25 cellular contexts compared by ENCODE assay signal in genomic region chr1:66288048-66288447, GRCh38.
DNase-seq lines count a peak whose midpoint lies in the region; ATAC-seq and TF ChIP-seq lines count a peak whose summit lies in the region.
"Had no signal": no experiment of that assay in that cellular context is flagged by ENCODE, and none has a peak within 500 bp of the region (broad histone marks: within the 10 kb centered on the region; RNA-seq: fewer than 3 reads in every experiment).

No MANE protein-coding gene starts in this region.

- H2AFZ ChIP-seq in PC-3 (ENCODE audit: low read length) = no peak overlapping the region
- H2AFZ ChIP-seq: GM23248 had no signal

- POLR2A ChIA-PET in PC-3 (lab: Charles Lee; ENCODE audit: unreplicated experiment) = no interaction called here

- peak overlapping the region; percentile 96 for H3K27ac ChIP-seq in PC-3 (ENCODE audit: low read length)
- H3K27ac ChIP-seq: GM23248, left lung, neutrophil, Peyer's patch, right lobe of liver, upper lobe of right lung, WERI-Rb-1 had no signal

- peaks cover 76% of the 10 kb centered on the region for H3K4me1 Mint-ChIP-seq in activated naive CD4-positive, alpha-beta T cell treated with anti-CD3 and anti-CD28 coated beads, Interleukin-2, amount 50 U/mL, for 24 hours
- peaks cover 76% of the 10 kb centered on the region for H3K4me1 Mint-ChIP-seq in activated naive CD8-positive, alpha-beta T cell treated with anti-CD3 and anti-CD28 coated beads, Interleukin-2, amount 50 U/mL, for 24 hours
- H3K4me1 Mint-ChIP-seq in stimulated activated effector memory CD8-positive, alpha-beta T cell treated with anti-CD3 and anti-CD28 coated beads, Interleukin-12 subunit alpha, Interleukin-12 subunit beta, amount 100 ng/mL, for 72 hours = peaks cover 62% of the 10 kb centered on the region
- H3K4me1 Mint-ChIP-seq: CD14-positive monocyte had no signal

- H3K9me3 Mint-ChIP-seq in activated naive CD4-positive, alpha-beta T cell treated with anti-CD3 and anti-CD28 coated beads, Interleukin-2, amount 50 U/mL, for 24 hours = no peaks in the 10 kb centered on the region
- no peaks in the 10 kb centered on the region for H3K9me3 Mint-ChIP-seq in activated naive CD8-positive, alpha-beta T cell treated with anti-CD3 and anti-CD28 coated beads, Interleukin-2, amount 50 U/mL, for 24 hours
- H3K9me3 Mint-ChIP-seq in stimulated activated effector memory CD8-positive, alpha-beta T cell treated with anti-CD3 and anti-CD28 coated beads, Interleukin-12 subunit alpha, Interleukin-12 subunit beta, amount 100 ng/mL, for 72 hours = no peaks in the 10 kb centered on the region

- H3K4me2 ChIP-seq in PC-3 (ENCODE audit: low read length) = no peak overlapping the region

- H3K9me3 ChIP-seq in PC-3 (ENCODE audit: low read length) = no peaks in the 10 kb centered on the region
- H3K9me3 ChIP-seq: left lung, neutrophil, Peyer's patch, right lobe of liver, upper lobe of right lung had no signal

- H3K36me3 ChIP-seq in PC-3 (ENCODE audit: low read depth, low read length) = no peaks in the 10 kb centered on the region
- H3K36me3 ChIP-seq: left lung, neutrophil, Peyer's patch, right lobe of liver, upper lobe of right lung, WERI-Rb-1 had no signal

- no peaks in the 10 kb centered on the region for H3K27me3 Mint-ChIP-seq in activated naive CD4-positive, alpha-beta T cell treated with anti-CD3 and anti-CD28 coated beads, Interleukin-2, amount 50 U/mL, for 24 hours
- H3K27me3 Mint-ChIP-seq in activated naive CD8-positive, alpha-beta T cell treated with anti-CD3 and anti-CD28 coated beads, Interleukin-2, amount 50 U/mL, for 24 hours = no peaks in the 10 kb centered on the region

- peaks cover 74% of the 10 kb centered on the region for H3K4me1 ChIP-seq in PC-3 (ENCODE audit: insufficient read depth, low read length)
- H3K4me1 ChIP-seq: right lobe of liver had no signal

- no peak for ATAC-seq in PC-3
- ATAC-seq in activated naive CD8-positive, alpha-beta T cell treated with anti-CD3 and anti-CD28 coated beads, Interleukin-2, amount 50 U/mL, for 24 hours = peak; percentile 66
- peak; percentile 82 for ATAC-seq in stimulated activated effector memory CD8-positive, alpha-beta T cell treated with anti-CD3 and anti-CD28 coated beads, Interleukin-12 subunit alpha, Interleukin-12 subunit beta, amount 100 ng/mL, for 72 hours
- ATAC-seq in HG03108 (IDR thresholded peaks at IDR 0.05; ENCODE audit: unreplicated experiment) = no peak
- ATAC-seq: left lung, right lobe of liver, upper lobe of right lung had no signal

- no peaks in the 10 kb centered on the region for H3K36me3 Mint-ChIP-seq in activated naive CD4-positive, alpha-beta T cell treated with anti-CD3 and anti-CD28 coated beads, Interleukin-2, amount 50 U/mL, for 24 hours
- H3K36me3 Mint-ChIP-seq in activated naive CD8-positive, alpha-beta T cell treated with anti-CD3 and anti-CD28 coated beads, Interleukin-2, amount 50 U/mL, for 24 hours (ENCODE audit: low read depth) = no peaks in the 10 kb centered on the region
- peaks cover 11% of the 10 kb centered on the region for H3K36me3 Mint-ChIP-seq in stimulated activated effector memory CD8-positive, alpha-beta T cell treated with anti-CD3 and anti-CD28 coated beads, Interleukin-12 subunit alpha, Interleukin-12 subunit beta, amount 100 ng/mL, for 72 hours
- H3K36me3 Mint-ChIP-seq: CD14-positive monocyte had no signal

- H3K27me3 ChIP-seq in PC-3 (ENCODE audit: low read length) = no peaks in the 10 kb centered on the region
- H3K27me3 ChIP-seq: left lung, neutrophil, Peyer's patch, right lobe of liver, upper lobe of right lung had no signal

- H3F3A ChIP-seq in PC-3 (ENCODE audit: low read length, unreplicated experiment) = no peaks in the 10 kb centered on the region

- H3K9me2 ChIP-seq in PC-3 (replicated peaks; ENCODE audit: low read length) = no peaks in the 10 kb centered on the region

- peak overlapping the region; percentile 75; the same call in 1 of the 2 replicates for H3K9ac ChIP-seq in PC-3 (ENCODE audit: low read length)
- H3K9ac ChIP-seq: GM23248 had no signal

- DNase-seq in activated naive CD4-positive, alpha-beta T cell (lab: John Stamatoyannopoulos, UW) = no peak
- DNase-seq in PC-3 (peak; percentile 37), hypothalamus (lab: John Stamatoyannopoulos, UW) (no peak)
- DNase-seq in activated naive CD8-positive, alpha-beta T cell treated with anti-CD3 and anti-CD28 coated beads, Interleukin-2, amount 50 U/mL, for 24 hours = no peak
- DNase-seq in stimulated activated effector memory CD8-positive, alpha-beta T cell treated with anti-CD3 and anti-CD28 coated beads, Interleukin-12 subunit alpha, Interleukin-12 subunit beta, amount 100 ng/mL, for 72 hours (ENCODE audit: low spot score in 2 of 2) = peak in 1 of 2 donors; percentile 58
- DNase-seq: cerebellar nuclear complex, DND-41, GM23248, hippocampal formation, left lung, mesendoderm, NCI-H1105 treated with DMSO at 0.1 percent for 48 hours, NCI-H1930, NCI-H526, Peyer's patch, right lobe of liver, SHP77 treated with DMSO at 0.1 percent for 48 hours, substantia nigra, T-helper 9 cell, upper lobe of right lung, WERI-Rb-1 had no signal

- no peaks in the 10 kb centered on the region for H4K20me1 ChIP-seq in PC-3 (ENCODE audit: low read length)

- TF ChIP-seq CTCF in PC-3 (conservative IDR thresholded peaks at IDR 0.05; ENCODE audit: low read depth, low read length) = no peak

- CTCF ChIA-PET in PC-3 (lab: Charles Lee) = no interaction called here

- BruUV-seq in PC-3 (replicated peaks; lab: Mats Ljungman, UMichigan) = no TSS peak

- intact Hi-C loops in PC-3 (cut with micrococcal nuclease) = no loop called here

- H3K4me3 Mint-ChIP-seq in activated naive CD4-positive, alpha-beta T cell treated with anti-CD3 and anti-CD28 coated beads, Interleukin-2, amount 50 U/mL, for 24 hours = no peak overlapping the region
- H3K4me3 Mint-ChIP-seq in activated naive CD8-positive, alpha-beta T cell treated with anti-CD3 and anti-CD28 coated beads, Interleukin-2, amount 50 U/mL, for 24 hours = no peak overlapping the region
- H3K4me3 Mint-ChIP-seq in stimulated activated effector memory CD8-positive, alpha-beta T cell treated with anti-CD3 and anti-CD28 coated beads, Interleukin-12 subunit alpha, Interleukin-12 subunit beta, amount 100 ng/mL, for 72 hours = no peak overlapping the region
- H3K4me3 Mint-ChIP-seq: CD14-positive monocyte had no signal

- no peaks in the 10 kb centered on the region for H3K79me2 ChIP-seq in PC-3 (ENCODE audit: low read length)

- peak overlapping the region; percentile 42 for H3K27ac Mint-ChIP-seq in activated naive CD4-positive, alpha-beta T cell treated with anti-CD3 and anti-CD28 coated beads, Interleukin-2, amount 50 U/mL, for 24 hours
- H3K27ac Mint-ChIP-seq in activated naive CD8-positive, alpha-beta T cell treated with anti-CD3 and anti-CD28 coated beads, Interleukin-2, amount 50 U/mL, for 24 hours = peak overlapping the region; percentile 33
- H3K27ac Mint-ChIP-seq in stimulated activated effector memory CD8-positive, alpha-beta T cell treated with anti-CD3 and anti-CD28 coated beads, Interleukin-12 subunit alpha, Interleukin-12 subunit beta, amount 100 ng/mL, for 72 hours = no peak overlapping the region
- H3K27ac Mint-ChIP-seq: CD14-positive monocyte had no signal

- no peak overlapping the region for H3K4me3 ChIP-seq in PC-3 (ENCODE audit: low read length)
- H3K4me3 ChIP-seq: GM23248, left lung, Peyer's patch, right lobe of liver, upper lobe of right lung had no signal

Comparison
In these comparisons a context has a peak if more than half of its experiments do, and no peak if none do; other contexts are left out.
1. ATAC-seq: peak in activated naive CD8-positive, alpha-beta T cell treated with anti-CD3 and anti-CD28 coated beads, Interleukin-2, amount 50 U/mL, for 24 hours (single experiment) and stimulated activated effector memory CD8-positive, alpha-beta T cell treated with anti-CD3 and anti-CD28 coated beads, Interleukin-12 subunit alpha, Interleukin-12 subunit beta, amount 100 ng/mL, for 72 hours (single experiment); none in PC-3 (single experiment) and HG03108 (single experiment).